Comparison of ENCODE assay signal across 8 cellular contexts in genomic region chr9:72292184-72292787, GRCh38.
DNase-seq lines count a peak whose midpoint lies in the region; ATAC-seq, FAIRE-seq and TF ChIP-seq lines count a peak whose summit lies in the region.

No MANE protein-coding gene starts in this region.

- no peaks in the 10 kb centered on the region; the same call in 2 of the 3 replicates for H3K9me3 ChIP-seq in GM12878 (replicated peaks; ENCODE audit: control insufficient read depth, insufficient read depth, low read length)
- H3K9me3 ChIP-seq in vagina: no peaks in the 10 kb centered on the region

- TF ChIP-seq RAD21 in GM12878 (IDR thresholded peaks at IDR 0.05; ENCODE audit: insufficient read depth, low read depth, low read length): peak; percentile 65

- no peak overlapping the region; the same call in 1 of the 2 replicates for H2AFZ ChIP-seq in GM12878 (ENCODE audit: control insufficient read depth, low read depth, low read length)

- no peak for TF ChIP-seq EP300 in GM12878 (IDR thresholded peaks at IDR 0.05; ENCODE audit: borderline replicate concordance in 1 of 2, control insufficient read depth in 1 of 2, low read depth in 2 of 2, low read length in 2 of 2)

- no peak overlapping the region for H3K27ac ChIP-seq in GM12878 (ENCODE audit: control insufficient read depth, insufficient read depth)
- H3K27ac ChIP-seq in vagina: no peak overlapping the region

- RAD21 ChIA-PET in GM12878 (lab: Charles Lee; ENCODE audit: unreplicated experiment): interaction anchor here (1.0 to 6.3 kb wide), 10 partner anchors 12 to 303 kb away, joined by 3 to 54 read pairs (median 4); partner anchors contain the start of gene ZFAND5

- DNase-seq in NCI-H1436 (lab: John Stamatoyannopoulos, UW) (peak; percentile 7), NCI-H1436 treated with DMSO at 0.1 percent for 48 hours (lab: John Stamatoyannopoulos, UW) (no peak), M059J (ENCODE audit: low read depth) (peak; percentile 48), GM12878 (ENCODE audit: low read depth, low spot score) (no peak), vagina (ENCODE audit: extremely low spot score in 2 of 2) (no peak)

- in situ Hi-C loops in GM12878 (cut with MboI): loop anchor here (25.0 kb wide), 1 partner anchor 720 kb away; no protein-coding TSS in a partner anchor

- H4K20me1 ChIP-seq in GM12878 (ENCODE audit: control insufficient read depth, insufficient read depth): no peaks in the 10 kb centered on the region

- no peak overlapping the region for H3K9ac ChIP-seq in GM12878 (ENCODE audit: control insufficient read depth, insufficient read depth, low read length)

- whole genome bisulfite sequencing in GM12878 (ENCODE audit: insufficient coverage, insufficient replicate concordance, low lambda C conversion rate, missing lambda C conversion rate): 0% methylated on average over 2 of the region's 2 CpGs

- FAIRE-seq in GM12878 (lab: Jason Lieb, UNC): peak; percentile 93
- FAIRE-seq in islet of Langerhans (lab: Jason Lieb, UNC): peak; percentile 97

- SMC1A ChIA-PET in GM12878 (lab: Charles Lee; ENCODE audit: uncharacterized antibody, unreplicated experiment): interaction anchor here (0.8 to 6.0 kb wide), 20 partner anchors 11 to 530 kb away, joined by 3 to 51 read pairs (median 5); no protein-coding TSS in a partner anchor

- H3K27me3 ChIP-seq in GM12878 (replicated peaks in 1 of 2; ENCODE audit: control insufficient read depth in 2 of 2, insufficient read depth in 2 of 2, low read length in 1 of 2): no peaks in the 10 kb centered on the region
- no peaks in the 10 kb centered on the region for H3K27me3 ChIP-seq in vagina

- intact Hi-C loops in GM12878 (cut with micrococcal nuclease; ENCODE audit: unreplicated experiment) (loop anchor here (1.0 to 5.0 kb wide), 3 partner anchors 70 to 300 kb away; no protein-coding TSS in a partner anchor), vagina (cut with DNase I) (loop anchor here (10.0 kb wide), 1 partner anchor 303 kb away; no protein-coding TSS in a partner anchor)

- peak; percentile 27 to 63 (median 33); a peak in 4 of 6 replicates for TF ChIP-seq CTCF in GM12878 (IDR thresholded peaks at IDR 0.05 in 2 of 3, conservative IDR thresholded peaks at IDR 0.05 in 1 of 3; ENCODE audit: control insufficient read depth in 2 of 3, extremely low read depth in 1 of 3, insufficient read depth in 1 of 3, low read depth in 3 of 3, low read length in 3 of 3)
- TF ChIP-seq CTCF in vagina (IDR thresholded peaks at IDR 0.05): peak; percentile 33 to 57 (median 51)

- CTCF ChIA-PET in GM12878 (lab: Yijun Ruan, JAX): interaction anchor here (0.8 to 6.3 kb wide), 23 partner anchors 11 to 896 kb away, joined by 3 to 69 read pairs (median 4); partner anchors contain the start of gene ZFAND5

- BruUV-seq in GM12878 (replicated peaks; lab: Mats Ljungman, UMichigan): no TSS peak

- no peak overlapping the region for H3K4me3 ChIP-seq in GM12878
- H3K4me3 ChIP-seq in vagina: no peak overlapping the region

- H3K4me1 ChIP-seq in GM12878 (ENCODE audit: control insufficient read depth, insufficient read depth, low read length): no peaks in the 10 kb centered on the region
- H3K4me1 ChIP-seq in vagina: peaks cover 6% of the 10 kb centered on the region

- H3K4me2 ChIP-seq in GM12878 (ENCODE audit: control insufficient read depth, insufficient read depth): no peak overlapping the region

- peak; percentile 61 for ATAC-seq in GM12878
- no peak for ATAC-seq in GM21576 (IDR thresholded peaks at IDR 0.05; ENCODE audit: unreplicated experiment)
- no peak for ATAC-seq in HG02840 (IDR thresholded peaks at IDR 0.05; ENCODE audit: low FRiP score, unreplicated experiment)

- TF ChIP-seq POLR2A in GM12878 (IDR thresholded peaks at IDR 0.05; ENCODE audit: low read depth, low read length): no peak
- no peak for TF ChIP-seq POLR2A in vagina (IDR thresholded peaks at IDR 0.05)

- H3K79me2 ChIP-seq in GM12878 (ENCODE audit: control insufficient read depth, insufficient read depth, low read length): no peaks in the 10 kb centered on the region

- no peaks in the 10 kb centered on the region for H3K36me3 ChIP-seq in GM12878 (ENCODE audit: control insufficient read depth in 2 of 2, insufficient read depth in 2 of 2, low read length in 1 of 2)
- no peaks in the 10 kb centered on the region for H3K36me3 ChIP-seq in vagina

- POLR2A ChIA-PET in GM12878 (lab: Charles Lee): interaction anchor here (1.0 kb wide), 1 partner anchor 14 kb away, joined by 3 read pairs; no protein-coding TSS in a partner anchor

TF ChIP-seq in GM12878, 131 proteins besides CTCF, POLR2A, EP300 and RAD21 (continues in another document):
- TF ChIP-seq SRF (IDR thresholded peaks at IDR 0.05; ENCODE audit: low read depth in 2 of 2, low read length in 2 of 2) (no peak), SMC3 (IDR thresholded peaks at IDR 0.05; ENCODE audit: borderline replicate concordance, low read length) (peak; percentile 78), EGR1 (IDR thresholded peaks at IDR 0.05; ENCODE audit: borderline replicate concordance in 1 of 2, low read depth in 2 of 2, low read length in 2 of 2) (no peak), BCL11A (IDR thresholded peaks at IDR 0.05; ENCODE audit: low read depth, low read length) (no peak), ZZZ3 (IDR thresholded peaks at IDR 0.05; ENCODE audit: control insufficient read depth, insufficient read length, low read depth) (no peak), PKNOX1 (IDR thresholded peaks at IDR 0.05) (0 out of 2 replicates have a peak, but pooled peaks have one; percentile 12), ESRRA (IDR thresholded peaks at IDR 0.05; ENCODE audit: low read length) (no peak), JUNB (IDR thresholded peaks at IDR 0.05) (no peak), NFXL1 (IDR thresholded peaks at IDR 0.05; ENCODE audit: borderline replicate concordance) (no peak), PML (IDR thresholded peaks at IDR 0.05; ENCODE audit: low read length) (no peak), ZNF207 (IDR thresholded peaks at IDR 0.05; ENCODE audit: borderline replicate concordance) (no peak), MLLT1 (IDR thresholded peaks at IDR 0.05) (no peak), CEBPZ (IDR thresholded peaks at IDR 0.05; ENCODE audit: low read depth, low read length) (no peak), MYB (IDR thresholded peaks at IDR 0.05; ENCODE audit: borderline replicate concordance, low read depth, low read length) (no peak), SUPT20H (IDR thresholded peaks at IDR 0.05; ENCODE audit: borderline replicate concordance, control insufficient read depth, low read depth, low read length) (no peak)

Comparison
In these comparisons a context has a peak if more than half of its experiments do, and no peak if none do; other contexts are left out.
1. DNase-seq: peak in NCI-H1436 (single experiment) and M059J (single experiment); none in NCI-H1436 treated with DMSO at 0.1 percent for 48 hours (single experiment), GM12878 (single experiment) and vagina (0 of 2).